In genomic region chr11:64794526-64794925, GRCh38 we compare ENCODE assay signal across 25 cellular contexts. TPM values are rescaled to one million over a fixed set of nuclear protein-coding genes. Genes with fewer than 3 reads are reported as not detected.
DNase-seq lines count a peak whose midpoint lies in the region; ATAC-seq and TF ChIP-seq lines count a peak whose summit lies in the region.
"Had no signal": no experiment of that assay in that cellular context is flagged by ENCODE, and none has a peak within 500 bp of the region (broad histone marks: within the 10 kb centered on the region; RNA-seq: fewer than 3 reads in every experiment).

No MANE protein-coding gene starts in this region.

- no peak overlapping the region for H3K18ac ChIP-seq in mesenchymal stem cell (ENCODE audit: low read depth in 1 of 2, low read length in 2 of 2)

- peaks cover 21 to 70% (median 63%) of the 10 kb centered on the region in 10 experiments for H3K4me1 ChIP-seq in BLaER1 treated with 17β-estradiol and CSF1 and Interleukin-3, amounts not matched to agents 10 nM and 100 nM
- no peaks in the 10 kb centered on the region for H3K4me1 ChIP-seq in GM23248 (ENCODE audit: insufficient read depth)
- no peaks in the 10 kb centered on the region for H3K4me1 ChIP-seq in mesenchymal stem cell (ENCODE audit: control insufficient read depth, insufficient read depth, low read depth, low read length)
- H3K4me1 ChIP-seq: A549 had no signal

- no peak for ATAC-seq in activated T-helper 17 cell treated with anti-CD3 and anti-CD28 coated beads, Interleukin-2, amount 50 U/mL, for 72 hours (replicated peaks)
- no peak for ATAC-seq in HG03025 (IDR thresholded peaks at IDR 0.05; ENCODE audit: low FRiP score, unreplicated experiment)
- ATAC-seq: A549, left lobe of liver, mucosa of descending colon had no signal

- no peaks in the 10 kb centered on the region for H3K79me2 ChIP-seq in GM23248 (ENCODE audit: insufficient read depth)

- H3K9ac ChIP-seq in BLaER1 treated with 17β-estradiol and CSF1 and Interleukin-3, amounts not matched to agents 10 nM and 100 nM: no peak overlapping the region; a peak in 1 of 22 replicates
- H3K9ac ChIP-seq in GM23248 (no peak overlapping the region), mesenchymal stem cell (ENCODE audit: low read length) (no peak overlapping the region)

- H2AFZ ChIP-seq in GM23248 (no peak overlapping the region), mesenchymal stem cell (ENCODE audit: low read depth, low read length) (no peak overlapping the region)

- peak overlapping the region in 9 of 11 experiments; percentile 11 to 92 (median 75); a peak in 13 of 22 replicates for H3K4me2 ChIP-seq in BLaER1 treated with 17β-estradiol and CSF1 and Interleukin-3, amounts not matched to agents 10 nM and 100 nM
- H3K4me2 ChIP-seq in GM23248 (ENCODE audit: unreplicated experiment) (no peak overlapping the region), mesenchymal stem cell (ENCODE audit: low read length, poor library complexity, severe bottlenecking) (no peak overlapping the region)
- H3K4me2 ChIP-seq: A549 had no signal

- no peaks in the 10 kb centered on the region for H3F3A ChIP-seq in GM23248 (ENCODE audit: insufficient read depth)

- H3K4me1 Mint-ChIP-seq in activated CD4-positive, alpha-beta memory T cell treated with anti-CD3 and anti-CD28 coated beads, Interleukin-2, amount 10 ng/mL, durations not matched to agents 7 days and 5 days: peaks cover 31% of the 10 kb centered on the region
- peaks cover 11% of the 10 kb centered on the region for H3K4me1 Mint-ChIP-seq in activated CD4-positive, alpha-beta memory T cell treated with anti-CD3 and anti-CD28 coated beads for 36 hours (ENCODE audit: low read depth)
- H3K4me1 Mint-ChIP-seq in activated T-helper 17 cell treated with anti-CD3 and anti-CD28 coated beads, Interleukin-2, amount 50 U/mL, for 72 hours: peaks cover 12% of the 10 kb centered on the region
- H3K4me1 Mint-ChIP-seq in nephron progenitor cell: peaks cover 38% of the 10 kb centered on the region

- H3K79me1 ChIP-seq in mesenchymal stem cell (replicated peaks; ENCODE audit: low read length, poor library complexity, severe bottlenecking): peaks cover 2% of the 10 kb centered on the region

- no peak for DNase-seq in activated CD4-positive, alpha-beta memory T cell treated with anti-CD3 and anti-CD28 coated beads, Interleukin-2, amount 10 ng/mL, durations not matched to agents 7 days and 5 days
- no peak for DNase-seq in activated CD4-positive, alpha-beta memory T cell treated with anti-CD3 and anti-CD28 coated beads for 36 hours
- DNase-seq in nephron progenitor cell (no peak), GM23248 (no peak), mesenchymal stem cell (no peak)
- DNase-seq: activated CD4-positive, alpha-beta T cell treated with anti-CD3 and anti-CD28 coated beads for 48 hours; activated gamma-delta T cell treated with Interleukin-2 at 50 U/mL for 16 hours; C1 segment of cervical spinal cord; cerebellar nuclear complex; heart right ventricle; Karpas-422; NCI-H1092 treated with DMSO at 0.1 percent for 48 hours; NCI-H2081; SHP77; stimulated activated CD4-positive, alpha-beta T cell treated with anti-CD3 and anti-CD28 coated beads, Interleukin-12 subunit alpha, Interleukin-12 subunit beta, amount 100 ng/mL, for 4 hours; stimulated activated CD4-positive, alpha-beta T cell treated with anti-CD3 and anti-CD28 coated beads, Interleukin-4, amount 100 ng/mL, for 4 hours; SW 1271; upper lobe of left lung had no signal

- H3K9me3 ChIP-seq in BLaER1 treated with 17β-estradiol and CSF1 and Interleukin-3, amounts not matched to agents 10 nM and 100 nM (replicated peaks in 1 of 11): no peaks in the 10 kb centered on the region
- H3K9me3 ChIP-seq in GM23248 (ENCODE audit: low read depth) (no peaks in the 10 kb centered on the region), mesenchymal stem cell (ENCODE audit: control insufficient read depth, low read length) (no peaks in the 10 kb centered on the region)
- H3K9me3 ChIP-seq: A549, heart right ventricle, mucosa of descending colon, upper lobe of left lung had no signal

- no peak overlapping the region for H2BK12ac ChIP-seq in mesenchymal stem cell (ENCODE audit: low read length in 2 of 2)

- H2BK5ac ChIP-seq in mesenchymal stem cell (ENCODE audit: low read depth, low read length, poor library complexity, severe bottlenecking): no peak overlapping the region

- peaks cover 17 to 96% (median 31%) of the 10 kb centered on the region in 11 experiments; a peak in 21 of 22 replicates for H3K36me3 ChIP-seq in BLaER1 treated with 17β-estradiol and CSF1 and Interleukin-3, amounts not matched to agents 10 nM and 100 nM
- no peaks in the 10 kb centered on the region for H3K36me3 ChIP-seq in GM23248 (ENCODE audit: low read depth)
- H3K36me3 ChIP-seq in mesenchymal stem cell (ENCODE audit: control insufficient read depth in 1 of 2, insufficient read depth in 2 of 2, low read depth in 1 of 2, low read length in 2 of 2): peaks cover 23 to 65% of the 10 kb centered on the region in 2 experiments

- H4K20me1 ChIP-seq in BLaER1 treated with 17β-estradiol and CSF1 and Interleukin-3, amounts not matched to agents 10 nM and 100 nM: peaks cover 0 to 55% (median 4%) of the 10 kb centered on the region in 11 experiments; a peak in 8 of 22 replicates
- no peaks in the 10 kb centered on the region for H4K20me1 ChIP-seq in GM23248 (ENCODE audit: insufficient read depth)

- H3K9me2 ChIP-seq in GM23248 (ENCODE audit: insufficient read depth): no peaks in the 10 kb centered on the region

- H3K9me3 Mint-ChIP-seq in activated CD4-positive, alpha-beta memory T cell treated with anti-CD3 and anti-CD28 coated beads, Interleukin-2, amount 10 ng/mL, durations not matched to agents 7 days and 5 days: no peaks in the 10 kb centered on the region
- H3K9me3 Mint-ChIP-seq in activated CD4-positive, alpha-beta memory T cell treated with anti-CD3 and anti-CD28 coated beads for 36 hours: no peaks in the 10 kb centered on the region
- no peaks in the 10 kb centered on the region for H3K9me3 Mint-ChIP-seq in activated T-helper 17 cell treated with anti-CD3 and anti-CD28 coated beads, Interleukin-2, amount 50 U/mL, for 72 hours
- H3K9me3 Mint-ChIP-seq in nephron progenitor cell: no peaks in the 10 kb centered on the region

- H3K4me3 Mint-ChIP-seq in activated CD4-positive, alpha-beta memory T cell treated with anti-CD3 and anti-CD28 coated beads, Interleukin-2, amount 10 ng/mL, durations not matched to agents 7 days and 5 days: no peak overlapping the region
- no peak overlapping the region for H3K4me3 Mint-ChIP-seq in activated CD4-positive, alpha-beta memory T cell treated with anti-CD3 and anti-CD28 coated beads for 36 hours
- no peak overlapping the region for H3K4me3 Mint-ChIP-seq in activated T-helper 17 cell treated with anti-CD3 and anti-CD28 coated beads, Interleukin-2, amount 50 U/mL, for 72 hours
- no peak overlapping the region for H3K4me3 Mint-ChIP-seq in nephron progenitor cell

- peak overlapping the region; percentile 7 for H3K27ac Mint-ChIP-seq in activated CD4-positive, alpha-beta memory T cell treated with anti-CD3 and anti-CD28 coated beads, Interleukin-2, amount 10 ng/mL, durations not matched to agents 7 days and 5 days
- no peak overlapping the region for H3K27ac Mint-ChIP-seq in activated CD4-positive, alpha-beta memory T cell treated with anti-CD3 and anti-CD28 coated beads for 36 hours
- H3K27ac Mint-ChIP-seq in activated T-helper 17 cell treated with anti-CD3 and anti-CD28 coated beads, Interleukin-2, amount 50 U/mL, for 72 hours: peak overlapping the region; percentile 29
- H3K27ac Mint-ChIP-seq in nephron progenitor cell: peak overlapping the region; percentile 96

- no peak overlapping the region for H3K14ac ChIP-seq in mesenchymal stem cell (ENCODE audit: low read length in 2 of 2)

- TF ChIP-seq CTCF in nephron progenitor cell (IDR thresholded peaks at IDR 0.05): no peak

- no peak overlapping the region for H2BK15ac ChIP-seq in mesenchymal stem cell (ENCODE audit: low read depth, poor library complexity, severe bottlenecking)

- intact Hi-C loops in activated CD4-positive, alpha-beta memory T cell treated with anti-CD3 and anti-CD28 coated beads for 36 hours (cut with micrococcal nuclease): no loop called here

- no peak overlapping the region for H3K23ac ChIP-seq in mesenchymal stem cell (ENCODE audit: low read length in 2 of 2)

- no peak overlapping the region for H2AK5ac ChIP-seq in mesenchymal stem cell (ENCODE audit: low read length, severe bottlenecking)

- H3K27me3 ChIP-seq in BLaER1 treated with 17β-estradiol and CSF1 and Interleukin-3, amounts not matched to agents 10 nM and 100 nM: no peaks in the 10 kb centered on the region
- no peaks in the 10 kb centered on the region for H3K27me3 ChIP-seq in GM23248 (replicated peaks; ENCODE audit: insufficient read depth)
- no peaks in the 10 kb centered on the region for H3K27me3 ChIP-seq in mesenchymal stem cell (ENCODE audit: control insufficient read depth in 1 of 2, insufficient read depth in 1 of 2, low read length in 2 of 2)
- H3K27me3 ChIP-seq: heart right ventricle, upper lobe of left lung had no signal

- H3K27me3 Mint-ChIP-seq in activated CD4-positive, alpha-beta memory T cell treated with anti-CD3 and anti-CD28 coated beads, Interleukin-2, amount 10 ng/mL, durations not matched to agents 7 days and 5 days: no peaks in the 10 kb centered on the region
- H3K27me3 Mint-ChIP-seq in activated CD4-positive, alpha-beta memory T cell treated with anti-CD3 and anti-CD28 coated beads for 36 hours: no peaks in the 10 kb centered on the region
- no peaks in the 10 kb centered on the region for H3K27me3 Mint-ChIP-seq in activated T-helper 17 cell treated with anti-CD3 and anti-CD28 coated beads, Interleukin-2, amount 50 U/mL, for 72 hours
- no peaks in the 10 kb centered on the region for H3K27me3 Mint-ChIP-seq in nephron progenitor cell (ENCODE audit: low read depth, poor library complexity)

- in situ Hi-C loops in GM23248 (cut with MboI): no loop called here

- H4K8ac ChIP-seq in mesenchymal stem cell (ENCODE audit: low read length): no peak overlapping the region

- H2BK120ac ChIP-seq in mesenchymal stem cell (ENCODE audit: low read depth, low read length): no peak overlapping the region

- H3K36me3 Mint-ChIP-seq in activated CD4-positive, alpha-beta memory T cell treated with anti-CD3 and anti-CD28 coated beads, Interleukin-2, amount 10 ng/mL, durations not matched to agents 7 days and 5 days (ENCODE audit: low read depth): peaks cover 44% of the 10 kb centered on the region
- H3K36me3 Mint-ChIP-seq in activated CD4-positive, alpha-beta memory T cell treated with anti-CD3 and anti-CD28 coated beads for 36 hours: peaks cover 16% of the 10 kb centered on the region
- H3K36me3 Mint-ChIP-seq in activated T-helper 17 cell treated with anti-CD3 and anti-CD28 coated beads, Interleukin-2, amount 50 U/mL, for 72 hours (ENCODE audit: low read depth): peaks cover 71% of the 10 kb centered on the region
- peaks cover 6% of the 10 kb centered on the region for H3K36me3 Mint-ChIP-seq in nephron progenitor cell (ENCODE audit: low read depth)

- H3K4ac ChIP-seq in mesenchymal stem cell (ENCODE audit: low read depth in 1 of 2, low read length in 2 of 2): no peak overlapping the region

- no peak overlapping the region for H4K91ac ChIP-seq in mesenchymal stem cell (ENCODE audit: low read length)

- no peak overlapping the region for H3K4me3 ChIP-seq in BLaER1 treated with 17β-estradiol and CSF1 and Interleukin-3, amounts not matched to agents 10 nM and 100 nM
- H3K4me3 ChIP-seq in GM23248: no peak overlapping the region
- H3K4me3 ChIP-seq in mesenchymal stem cell (ENCODE audit: insufficient read depth in 1 of 2, low read depth in 1 of 2, low read length in 2 of 2): no peak overlapping the region
- H3K4me3 ChIP-seq: A549, heart right ventricle, mucosa of descending colon, upper lobe of left lung had no signal

- CTCF ChIA-PET in activated CD4-positive, alpha-beta memory T cell treated with anti-CD3 and anti-CD28 coated beads, Interleukin-2, amount 10 ng/mL, durations not matched to agents 7 days and 5 days (lab: Charles Lee): interaction anchor here (0.9 to 1.4 kb wide), 3 partner anchors 9 to 26 kb away, joined by 3 to 6 read pairs (median 4); no protein-coding TSS in a partner anchor
- CTCF ChIA-PET in activated CD4-positive, alpha-beta memory T cell treated with anti-CD3 and anti-CD28 coated beads for 36 hours (lab: Charles Lee): no interaction called here

- POLR2A ChIA-PET in activated CD4-positive, alpha-beta memory T cell treated with anti-CD3 and anti-CD28 coated beads, Interleukin-2, amount 10 ng/mL, durations not matched to agents 7 days and 5 days (lab: Charles Lee): interaction anchor here (0.9 to 2.1 kb wide), 4 partner anchors 8 to 341 kb away, joined by 3 to 8 read pairs (median 3); partner anchors contain the start of gene MAP4K2
- POLR2A ChIA-PET in activated CD4-positive, alpha-beta memory T cell treated with anti-CD3 and anti-CD28 coated beads for 36 hours (lab: Charles Lee): interaction anchor here (1.4 kb wide), 1 partner anchor 17 kb away, joined by 3 read pairs; no protein-coding TSS in a partner anchor

- no peak overlapping the region for H3K27ac ChIP-seq in BLaER1 treated with 17β-estradiol and CSF1 and Interleukin-3, amounts not matched to agents 10 nM and 100 nM
- no peak overlapping the region for H3K27ac ChIP-seq in GM23248
- no peak overlapping the region for H3K27ac ChIP-seq in mesenchymal stem cell (ENCODE audit: low read length, poor library complexity, severe bottlenecking)
- H3K27ac ChIP-seq: A549 had no signal

- WGBS in GM23248 (ENCODE audit: low coverage in 1 of 2, low lambda C conversion rate in 2 of 2, missing lambda C conversion rate in 2 of 2), 2 experiments: 98 to 99% methylated on average over 8 to 10 of the region's 10 CpGs
- WGBS in mesenchymal stem cell: 95% methylated on average over 10 of the region's 10 CpGs

RNA-seq across cellular contexts. Expression of gene MAP4K2, which starts 8.5 kb away (rescaled TPM):
- 10 to 100 TPM; 95.6 to 98.0 TPM for total RNA-seq in activated CD4-positive, alpha-beta memory T cell treated with anti-CD3 and anti-CD28 coated beads, Interleukin-2, amount 10 ng/mL, durations not matched to agents 7 days and 5 days
- total RNA-seq in activated CD4-positive, alpha-beta memory T cell treated with anti-CD3 and anti-CD28 coated beads for 36 hours: 10 to 100 TPM; 83.3 to 85.8 TPM
- total RNA-seq in activated T-helper 17 cell treated with anti-CD3 and anti-CD28 coated beads, Interleukin-2, amount 50 U/mL, for 72 hours: 10 to 100 TPM; 65.9 to 82.5 TPM
- 18.2 and 19.7 TPM in 2 replicates for total RNA-seq in GM23248 (2014; rRNA removed; shearing (Covaris generic))
- polyA plus RNA-seq in GM23248 (2016; fragmentation: Nextera tagmentation; extraction: Ambion mirVana): 4.2 and 6.2 TPM in 2 replicates
- 12.3 TPM for polyA plus RNA-seq in mesenchymal stem cell (2013, experiment 1 of 2)
- 13.7 TPM for polyA plus RNA-seq in mesenchymal stem cell (2013, experiment 2 of 2)

RNA-seq across cellular contexts. Expression of gene MEN1, which starts 15.8 kb away (rescaled TPM):
- total RNA-seq in activated CD4-positive, alpha-beta memory T cell treated with anti-CD3 and anti-CD28 coated beads, Interleukin-2, amount 10 ng/mL, durations not matched to agents 7 days and 5 days: 10 to 100 TPM; 32.5 to 33.4 TPM
- total RNA-seq in activated CD4-positive, alpha-beta memory T cell treated with anti-CD3 and anti-CD28 coated beads for 36 hours: 10 to 100 TPM; 31.3 to 32.2 TPM
- total RNA-seq in activated T-helper 17 cell treated with anti-CD3 and anti-CD28 coated beads, Interleukin-2, amount 50 U/mL, for 72 hours: 10 to 100 TPM; 17.9 to 28.2 TPM
- total RNA-seq in GM23248 (2014; rRNA removed; shearing (Covaris generic)): 13.2 and 15.8 TPM in 2 replicates
- polyA plus RNA-seq in GM23248 (2016; fragmentation: Nextera tagmentation; extraction: Ambion mirVana): 24.6 and 26.1 TPM in 2 replicates
- 30.3 TPM for polyA plus RNA-seq in mesenchymal stem cell (2013, experiment 1 of 2)
- polyA plus RNA-seq in mesenchymal stem cell (2013, experiment 2 of 2): 29.2 TPM

RNA-seq across cellular contexts. Expression of gene SF1, which starts 16.2 kb away (rescaled TPM):
- 100 to 1,000 TPM; 385 to 390 TPM for total RNA-seq in activated CD4-positive, alpha-beta memory T cell treated with anti-CD3 and anti-CD28 coated beads, Interleukin-2, amount 10 ng/mL, durations not matched to agents 7 days and 5 days
- 100 to 1,000 TPM; 323 to 328 TPM for total RNA-seq in activated CD4-positive, alpha-beta memory T cell treated with anti-CD3 and anti-CD28 coated beads for 36 hours
- total RNA-seq in activated T-helper 17 cell treated with anti-CD3 and anti-CD28 coated beads, Interleukin-2, amount 50 U/mL, for 72 hours: 100 to 1,000 TPM; 316 to 397 TPM
- total RNA-seq in GM23248 (2014; rRNA removed; shearing (Covaris generic)): 81.6 and 106 TPM in 2 replicates
- 59.7 and 62.2 TPM in 2 replicates for polyA plus RNA-seq in GM23248 (2016; fragmentation: Nextera tagmentation; extraction: Ambion mirVana)
- polyA plus RNA-seq in mesenchymal stem cell (2013, experiment 1 of 2): 124 TPM
- 118 TPM for polyA plus RNA-seq in mesenchymal stem cell (2013, experiment 2 of 2)

RNA-seq across cellular contexts. Expression of gene PYGM, which starts 34.8 kb away (rescaled TPM):
- 1 to 10 TPM; 3.1 to 4.0 TPM for total RNA-seq in activated CD4-positive, alpha-beta memory T cell treated with anti-CD3 and anti-CD28 coated beads, Interleukin-2, amount 10 ng/mL, durations not matched to agents 7 days and 5 days
- total RNA-seq in activated CD4-positive, alpha-beta memory T cell treated with anti-CD3 and anti-CD28 coated beads for 36 hours: 1 to 10 TPM in 1 of 2 experiments, under 1 TPM in 1; 0.94 to 1.6 TPM
- 1 to 10 TPM; 4.0 to 4.7 TPM for total RNA-seq in activated T-helper 17 cell treated with anti-CD3 and anti-CD28 coated beads, Interleukin-2, amount 50 U/mL, for 72 hours
- total RNA-seq in GM23248 (2014; rRNA removed; shearing (Covaris generic)): not detected in 2 replicates
- not detected in 2 replicates for polyA plus RNA-seq in GM23248 (2016; fragmentation: Nextera tagmentation; extraction: Ambion mirVana)
- polyA plus RNA-seq in mesenchymal stem cell (2013, experiment 1 of 2): 0.18 TPM
- 0.21 TPM for polyA plus RNA-seq in mesenchymal stem cell (2013, experiment 2 of 2)
- total RNA-seq: epithelial cell of proximal tubule had no signal

RNA-seq across cellular contexts. Expression of gene CDC42BPG, which starts 49.9 kb away (rescaled TPM):
- total RNA-seq in activated CD4-positive, alpha-beta memory T cell treated with anti-CD3 and anti-CD28 coated beads, Interleukin-2, amount 10 ng/mL, durations not matched to agents 7 days and 5 days: under 1 TPM; 0.65 to 0.70 TPM
- under 1 TPM; 0.39 to 0.69 TPM for total RNA-seq in activated CD4-positive, alpha-beta memory T cell treated with anti-CD3 and anti-CD28 coated beads for 36 hours
- under 1 TPM; 0.37 to 0.71 TPM for total RNA-seq in activated T-helper 17 cell treated with anti-CD3 and anti-CD28 coated beads, Interleukin-2, amount 50 U/mL, for 72 hours
- not detected in 2 replicates for total RNA-seq in GM23248 (2014; rRNA removed; shearing (Covaris generic))
- polyA plus RNA-seq in GM23248 (2016; fragmentation: Nextera tagmentation; extraction: Ambion mirVana): not detected in 2 replicates
- polyA plus RNA-seq in mesenchymal stem cell (2013, experiment 1 of 2): 0.26 TPM
- 0.21 TPM for polyA plus RNA-seq in mesenchymal stem cell (2013, experiment 2 of 2)

Comparison
In these comparisons a context has a peak if more than half of its experiments do, and no peak if none do; other contexts are left out.
1. H3K4me2 ChIP-seq: peak in BLaER1 treated with 17β-estradiol and CSF1 and Interleukin-3, amounts not matched to agents 10 nM and 100 nM (9 of 11); none in GM23248 (single experiment) and mesenchymal stem cell (single experiment).